1 cellular context compared by ENCODE assay signal in the genomic region with DNA sequence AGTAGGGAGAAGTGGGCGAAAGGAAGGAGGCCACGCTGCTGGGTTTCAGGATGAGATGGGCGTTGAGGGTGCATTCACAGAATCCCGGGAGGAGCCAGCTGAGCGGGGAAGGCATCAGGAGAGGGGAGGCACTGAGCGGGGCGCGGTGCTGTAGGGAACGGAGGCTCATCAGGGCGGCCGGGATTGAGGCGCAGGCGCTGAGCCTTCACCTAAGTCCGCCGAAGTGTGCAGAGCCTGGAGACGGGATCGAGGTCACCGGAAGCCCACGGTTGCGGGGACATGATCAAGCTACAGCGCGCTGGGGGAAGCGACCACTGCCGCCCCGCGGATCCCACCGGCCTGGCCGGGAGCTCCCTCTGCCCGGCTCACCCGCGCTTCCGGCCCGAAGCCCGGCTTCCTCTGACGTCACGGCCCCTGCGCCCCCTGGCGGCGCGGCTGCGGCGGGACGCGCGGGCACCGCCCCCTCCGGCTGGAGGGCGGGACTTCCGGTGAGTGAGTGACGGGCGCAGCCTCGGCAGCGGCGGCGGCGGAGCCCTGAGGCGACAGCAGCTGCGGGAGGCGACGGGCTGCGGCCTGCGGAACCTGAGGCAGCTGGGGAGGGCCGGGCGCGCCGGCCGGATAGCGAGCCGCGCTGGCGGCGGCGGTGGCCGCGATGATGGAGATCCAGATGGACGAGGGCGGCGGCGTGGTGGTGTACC.
TF ChIP-seq lines count a peak whose summit lies in the region.

A gene with protein sequence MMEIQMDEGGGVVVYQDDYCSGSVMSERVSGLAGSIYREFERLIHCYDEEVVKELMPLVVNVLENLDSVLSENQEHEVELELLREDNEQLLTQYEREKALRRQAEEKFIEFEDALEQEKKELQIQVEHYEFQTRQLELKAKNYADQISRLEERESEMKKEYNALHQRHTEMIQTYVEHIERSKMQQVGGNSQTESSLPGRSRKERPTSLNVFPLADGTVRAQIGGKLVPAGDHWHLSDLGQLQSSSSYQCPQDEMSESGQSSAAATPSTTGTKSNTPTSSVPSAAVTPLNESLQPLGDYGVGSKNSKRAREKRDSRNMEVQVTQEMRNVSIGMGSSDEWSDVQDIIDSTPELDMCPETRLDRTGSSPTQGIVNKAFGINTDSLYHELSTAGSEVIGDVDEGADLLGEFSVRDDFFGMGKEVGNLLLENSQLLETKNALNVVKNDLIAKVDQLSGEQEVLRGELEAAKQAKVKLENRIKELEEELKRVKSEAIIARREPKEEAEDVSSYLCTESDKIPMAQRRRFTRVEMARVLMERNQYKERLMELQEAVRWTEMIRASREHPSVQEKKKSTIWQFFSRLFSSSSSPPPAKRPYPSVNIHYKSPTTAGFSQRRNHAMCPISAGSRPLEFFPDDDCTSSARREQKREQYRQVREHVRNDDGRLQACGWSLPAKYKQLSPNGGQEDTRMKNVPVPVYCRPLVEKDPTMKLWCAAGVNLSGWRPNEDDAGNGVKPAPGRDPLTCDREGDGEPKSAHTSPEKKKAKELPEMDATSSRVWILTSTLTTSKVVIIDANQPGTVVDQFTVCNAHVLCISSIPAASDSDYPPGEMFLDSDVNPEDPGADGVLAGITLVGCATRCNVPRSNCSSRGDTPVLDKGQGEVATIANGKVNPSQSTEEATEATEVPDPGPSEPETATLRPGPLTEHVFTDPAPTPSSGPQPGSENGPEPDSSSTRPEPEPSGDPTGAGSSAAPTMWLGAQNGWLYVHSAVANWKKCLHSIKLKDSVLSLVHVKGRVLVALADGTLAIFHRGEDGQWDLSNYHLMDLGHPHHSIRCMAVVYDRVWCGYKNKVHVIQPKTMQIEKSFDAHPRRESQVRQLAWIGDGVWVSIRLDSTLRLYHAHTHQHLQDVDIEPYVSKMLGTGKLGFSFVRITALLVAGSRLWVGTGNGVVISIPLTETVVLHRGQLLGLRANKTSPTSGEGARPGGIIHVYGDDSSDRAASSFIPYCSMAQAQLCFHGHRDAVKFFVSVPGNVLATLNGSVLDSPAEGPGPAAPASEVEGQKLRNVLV (N-terminal part only) (plus strand): TSS at position 508 of the 698 bp plus-strand sequence. CDS start 145 bp downstream, at position 653.

TF ChIP-seq in HepG2, 621 proteins besides CTCF, POLR2A, EP300 and RAD21 (continued from another document):
- TF ChIP-seq, protein P1, sequence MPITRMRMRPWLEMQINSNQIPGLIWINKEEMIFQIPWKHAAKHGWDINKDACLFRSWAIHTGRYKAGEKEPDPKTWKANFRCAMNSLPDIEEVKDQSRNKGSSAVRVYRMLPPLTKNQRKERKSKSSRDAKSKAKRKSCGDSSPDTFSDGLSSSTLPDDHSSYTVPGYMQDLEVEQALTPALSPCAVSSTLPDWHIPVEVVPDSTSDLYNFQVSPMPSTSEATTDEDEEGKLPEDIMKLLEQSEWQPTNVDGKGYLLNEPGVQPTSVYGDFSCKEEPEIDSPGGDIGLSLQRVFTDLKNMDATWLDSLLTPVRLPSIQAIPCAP (CRISPR knock-in tag; IDR thresholded peaks at IDR 0.05; ENCODE audit: low read depth): no peak
- TF ChIP-seq ISX (CRISPR knock-in tag; conservative IDR thresholded peaks at IDR 0.05): peak; percentile 72; the same call in 1 of the 2 replicates
- TF ChIP-seq ZFP82 (CRISPR knock-in tag; IDR thresholded peaks at IDR 0.05; ENCODE audit: borderline replicate concordance): peak; percentile 86; the same call in 1 of the 2 replicates
- no peak for TF ChIP-seq ZEB1 (IDR thresholded peaks at IDR 0.05; ENCODE audit: insufficient replicate concordance, low read depth)
- no peak for TF ChIP-seq ZNF530 (CRISPR knock-in tag; IDR thresholded peaks at IDR 0.05; ENCODE audit: low read depth)
- TF ChIP-seq RBM22 (optimal IDR thresholded peaks at IDR 0.05; ENCODE audit: low read length): no peak
- TF ChIP-seq MTF2 (CRISPR knock-in tag; IDR thresholded peaks at IDR 0.05; ENCODE audit: borderline replicate concordance): no peak
- TF ChIP-seq, protein P2, sequence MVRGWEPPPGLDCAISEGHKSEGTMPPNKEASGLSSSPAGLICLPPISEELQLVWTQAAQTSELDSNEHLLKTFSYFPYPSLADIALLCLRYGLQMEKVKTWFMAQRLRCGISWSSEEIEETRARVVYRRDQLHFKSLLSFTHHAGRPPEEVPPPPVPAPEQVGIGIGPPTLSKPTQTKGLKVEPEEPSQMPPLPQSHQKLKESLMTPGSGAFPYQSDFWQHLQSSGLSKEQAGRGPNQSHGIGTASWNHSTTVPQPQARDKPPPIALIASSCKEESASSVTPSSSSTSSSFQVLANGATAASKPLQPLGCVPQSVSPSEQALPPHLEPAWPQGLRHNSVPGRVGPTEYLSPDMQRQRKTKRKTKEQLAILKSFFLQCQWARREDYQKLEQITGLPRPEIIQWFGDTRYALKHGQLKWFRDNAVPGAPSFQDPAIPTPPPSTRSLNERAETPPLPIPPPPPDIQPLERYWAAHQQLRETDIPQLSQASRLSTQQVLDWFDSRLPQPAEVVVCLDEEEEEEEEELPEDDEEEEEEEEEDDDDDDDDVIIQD (CRISPR knock-in tag; IDR thresholded peaks at IDR 0.05; ENCODE audit: low read depth): no peak
- peak; percentile 83; the same call in 1 of the 2 replicates for TF ChIP-seq ZNF549 (CRISPR knock-in tag; IDR thresholded peaks at IDR 0.05)
- TF ChIP-seq ZNF788 (CRISPR knock-in tag; IDR thresholded peaks at IDR 0.05; ENCODE audit: borderline replicate concordance): peak; percentile 62; the same call in 1 of the 2 replicates
- peak; percentile 94 for TF ChIP-seq RBFOX2 (IDR thresholded peaks at IDR 0.05; ENCODE audit: low read depth, low read length)
- no peak for TF ChIP-seq FOXA1 (IDR thresholded peaks at IDR 0.05)
- TF ChIP-seq FOXA1 (CRISPR knock-in tag; IDR thresholded peaks at IDR 0.05): 0 out of 2 replicates have a peak, but pooled peaks have one; percentile 18
- TF ChIP-seq ZNF652 (CRISPR knock-in tag; IDR thresholded peaks at IDR 0.05; ENCODE audit: borderline replicate concordance, low read depth): no peak
- TF ChIP-seq ZNF136 (CRISPR knock-in tag; IDR thresholded peaks at IDR 0.05; ENCODE audit: low read depth): no peak
- TF ChIP-seq ZNF878 (CRISPR knock-in tag; IDR thresholded peaks at IDR 0.05): no peak
- TF ChIP-seq ZNF253 (CRISPR knock-in tag; IDR thresholded peaks at IDR 0.05; ENCODE audit: borderline replicate concordance): no peak
- TF ChIP-seq ZNF296 (CRISPR knock-in tag; conservative IDR thresholded peaks at IDR 0.05): no peak
- TF ChIP-seq KDM3A (CRISPR knock-in tag; IDR thresholded peaks at IDR 0.05; ENCODE audit: low read depth): no peak
- TF ChIP-seq HOXA5 (CRISPR knock-in tag; IDR thresholded peaks at IDR 0.05): peak; percentile 59; the same call in 1 of the 2 replicates
- TF ChIP-seq, protein P3, sequence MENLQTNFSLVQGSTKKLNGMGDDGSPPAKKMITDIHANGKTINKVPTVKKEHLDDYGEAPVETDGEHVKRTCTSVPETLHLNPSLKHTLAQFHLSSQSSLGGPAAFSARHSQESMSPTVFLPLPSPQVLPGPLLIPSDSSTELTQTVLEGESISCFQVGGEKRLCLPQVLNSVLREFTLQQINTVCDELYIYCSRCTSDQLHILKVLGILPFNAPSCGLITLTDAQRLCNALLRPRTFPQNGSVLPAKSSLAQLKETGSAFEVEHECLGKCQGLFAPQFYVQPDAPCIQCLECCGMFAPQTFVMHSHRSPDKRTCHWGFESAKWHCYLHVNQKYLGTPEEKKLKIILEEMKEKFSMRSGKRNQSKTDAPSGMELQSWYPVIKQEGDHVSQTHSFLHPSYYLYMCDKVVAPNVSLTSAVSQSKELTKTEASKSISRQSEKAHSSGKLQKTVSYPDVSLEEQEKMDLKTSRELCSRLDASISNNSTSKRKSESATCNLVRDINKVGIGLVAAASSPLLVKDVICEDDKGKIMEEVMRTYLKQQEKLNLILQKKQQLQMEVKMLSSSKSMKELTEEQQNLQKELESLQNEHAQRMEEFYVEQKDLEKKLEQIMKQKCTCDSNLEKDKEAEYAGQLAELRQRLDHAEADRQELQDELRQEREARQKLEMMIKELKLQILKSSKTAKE (CRISPR knock-in tag; IDR thresholded peaks at IDR 0.05; ENCODE audit: borderline replicate concordance): no peak
- TF ChIP-seq, protein P4, sequence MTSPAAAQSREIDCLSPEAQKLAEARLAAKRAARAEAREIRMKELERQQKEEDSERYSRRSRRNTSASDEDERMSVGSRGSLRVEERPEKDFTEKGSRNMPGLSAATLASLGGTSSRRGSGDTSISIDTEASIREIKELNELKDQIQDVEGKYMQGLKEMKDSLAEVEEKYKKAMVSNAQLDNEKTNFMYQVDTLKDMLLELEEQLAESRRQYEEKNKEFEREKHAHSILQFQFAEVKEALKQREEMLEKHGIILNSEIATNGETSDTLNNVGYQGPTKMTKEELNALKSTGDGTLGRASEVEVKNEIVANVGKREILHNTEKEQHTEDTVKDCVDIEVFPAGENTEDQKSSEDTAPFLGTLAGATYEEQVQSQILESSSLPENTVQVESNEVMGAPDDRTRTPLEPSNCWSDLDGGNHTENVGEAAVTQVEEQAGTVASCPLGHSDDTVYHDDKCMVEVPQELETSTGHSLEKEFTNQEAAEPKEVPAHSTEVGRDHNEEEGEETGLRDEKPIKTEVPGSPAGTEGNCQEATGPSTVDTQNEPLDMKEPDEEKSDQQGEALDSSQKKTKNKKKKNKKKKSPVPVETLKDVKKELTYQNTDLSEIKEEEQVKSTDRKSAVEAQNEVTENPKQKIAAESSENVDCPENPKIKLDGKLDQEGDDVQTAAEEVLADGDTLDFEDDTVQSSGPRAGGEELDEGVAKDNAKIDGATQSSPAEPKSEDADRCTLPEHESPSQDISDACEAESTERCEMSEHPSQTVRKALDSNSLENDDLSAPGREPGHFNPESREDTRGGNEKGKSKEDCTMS (CRISPR knock-in tag; conservative IDR thresholded peaks at IDR 0.05): no peak
- TF ChIP-seq RFX5 (IDR thresholded peaks at IDR 0.05; ENCODE audit: low read depth, low read length): peak; percentile 71
- TF ChIP-seq, protein P5, sequence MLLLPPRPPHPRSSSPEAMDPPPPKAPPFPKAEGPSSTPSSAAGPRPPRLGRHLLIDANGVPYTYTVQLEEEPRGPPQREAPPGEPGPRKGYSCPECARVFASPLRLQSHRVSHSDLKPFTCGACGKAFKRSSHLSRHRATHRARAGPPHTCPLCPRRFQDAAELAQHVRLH (CRISPR knock-in tag; IDR thresholded peaks at IDR 0.05; ENCODE audit: borderline replicate concordance, low read depth): peak; percentile 63; the same call in 1 of the 2 replicates
- peak; percentile 12 for TF ChIP-seq TEAD3 (CRISPR knock-in tag; optimal IDR thresholded peaks at IDR 0.05; ENCODE audit: borderline replicate concordance)
- TF ChIP-seq, protein P6, sequence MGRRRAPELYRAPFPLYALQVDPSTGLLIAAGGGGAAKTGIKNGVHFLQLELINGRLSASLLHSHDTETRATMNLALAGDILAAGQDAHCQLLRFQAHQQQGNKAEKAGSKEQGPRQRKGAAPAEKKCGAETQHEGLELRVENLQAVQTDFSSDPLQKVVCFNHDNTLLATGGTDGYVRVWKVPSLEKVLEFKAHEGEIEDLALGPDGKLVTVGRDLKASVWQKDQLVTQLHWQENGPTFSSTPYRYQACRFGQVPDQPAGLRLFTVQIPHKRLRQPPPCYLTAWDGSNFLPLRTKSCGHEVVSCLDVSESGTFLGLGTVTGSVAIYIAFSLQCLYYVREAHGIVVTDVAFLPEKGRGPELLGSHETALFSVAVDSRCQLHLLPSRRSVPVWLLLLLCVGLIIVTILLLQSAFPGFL (CRISPR knock-in tag; IDR thresholded peaks at IDR 0.05): 0 out of 2 replicates have a peak, but pooled peaks have one; percentile 16
- TF ChIP-seq, protein P7, sequence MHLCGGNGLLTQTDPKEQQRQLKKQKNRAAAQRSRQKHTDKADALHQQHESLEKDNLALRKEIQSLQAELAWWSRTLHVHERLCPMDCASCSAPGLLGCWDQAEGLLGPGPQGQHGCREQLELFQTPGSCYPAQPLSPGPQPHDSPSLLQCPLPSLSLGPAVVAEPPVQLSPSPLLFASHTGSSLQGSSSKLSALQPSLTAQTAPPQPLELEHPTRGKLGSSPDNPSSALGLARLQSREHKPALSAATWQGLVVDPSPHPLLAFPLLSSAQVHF (CRISPR knock-in tag; IDR thresholded peaks at IDR 0.05): no peak
- peak; percentile 96 for TF ChIP-seq ZBTB21 (CRISPR knock-in tag; IDR thresholded peaks at IDR 0.05)
- TF ChIP-seq, protein P8, sequence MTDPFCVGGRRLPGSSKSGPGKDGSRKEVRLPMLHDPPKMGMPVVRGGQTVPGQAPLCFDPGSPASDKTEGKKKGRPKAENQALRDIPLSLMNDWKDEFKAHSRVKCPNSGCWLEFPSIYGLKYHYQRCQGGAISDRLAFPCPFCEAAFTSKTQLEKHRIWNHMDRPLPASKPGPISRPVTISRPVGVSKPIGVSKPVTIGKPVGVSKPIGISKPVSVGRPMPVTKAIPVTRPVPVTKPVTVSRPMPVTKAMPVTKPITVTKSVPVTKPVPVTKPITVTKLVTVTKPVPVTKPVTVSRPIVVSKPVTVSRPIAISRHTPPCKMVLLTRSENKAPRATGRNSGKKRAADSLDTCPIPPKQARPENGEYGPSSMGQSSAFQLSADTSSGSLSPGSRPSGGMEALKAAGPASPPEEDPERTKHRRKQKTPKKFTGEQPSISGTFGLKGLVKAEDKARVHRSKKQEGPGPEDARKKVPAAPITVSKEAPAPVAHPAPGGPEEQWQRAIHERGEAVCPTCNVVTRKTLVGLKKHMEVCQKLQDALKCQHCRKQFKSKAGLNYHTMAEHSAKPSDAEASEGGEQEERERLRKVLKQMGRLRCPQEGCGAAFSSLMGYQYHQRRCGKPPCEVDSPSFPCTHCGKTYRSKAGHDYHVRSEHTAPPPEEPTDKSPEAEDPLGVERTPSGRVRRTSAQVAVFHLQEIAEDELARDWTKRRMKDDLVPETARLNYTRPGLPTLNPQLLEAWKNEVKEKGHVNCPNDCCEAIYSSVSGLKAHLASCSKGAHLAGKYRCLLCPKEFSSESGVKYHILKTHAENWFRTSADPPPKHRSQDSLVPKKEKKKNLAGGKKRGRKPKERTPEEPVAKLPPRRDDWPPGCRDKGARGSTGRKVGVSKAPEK (CRISPR knock-in tag; IDR thresholded peaks at IDR 0.05; ENCODE audit: borderline replicate concordance): no peak
- TF ChIP-seq, protein P9, sequence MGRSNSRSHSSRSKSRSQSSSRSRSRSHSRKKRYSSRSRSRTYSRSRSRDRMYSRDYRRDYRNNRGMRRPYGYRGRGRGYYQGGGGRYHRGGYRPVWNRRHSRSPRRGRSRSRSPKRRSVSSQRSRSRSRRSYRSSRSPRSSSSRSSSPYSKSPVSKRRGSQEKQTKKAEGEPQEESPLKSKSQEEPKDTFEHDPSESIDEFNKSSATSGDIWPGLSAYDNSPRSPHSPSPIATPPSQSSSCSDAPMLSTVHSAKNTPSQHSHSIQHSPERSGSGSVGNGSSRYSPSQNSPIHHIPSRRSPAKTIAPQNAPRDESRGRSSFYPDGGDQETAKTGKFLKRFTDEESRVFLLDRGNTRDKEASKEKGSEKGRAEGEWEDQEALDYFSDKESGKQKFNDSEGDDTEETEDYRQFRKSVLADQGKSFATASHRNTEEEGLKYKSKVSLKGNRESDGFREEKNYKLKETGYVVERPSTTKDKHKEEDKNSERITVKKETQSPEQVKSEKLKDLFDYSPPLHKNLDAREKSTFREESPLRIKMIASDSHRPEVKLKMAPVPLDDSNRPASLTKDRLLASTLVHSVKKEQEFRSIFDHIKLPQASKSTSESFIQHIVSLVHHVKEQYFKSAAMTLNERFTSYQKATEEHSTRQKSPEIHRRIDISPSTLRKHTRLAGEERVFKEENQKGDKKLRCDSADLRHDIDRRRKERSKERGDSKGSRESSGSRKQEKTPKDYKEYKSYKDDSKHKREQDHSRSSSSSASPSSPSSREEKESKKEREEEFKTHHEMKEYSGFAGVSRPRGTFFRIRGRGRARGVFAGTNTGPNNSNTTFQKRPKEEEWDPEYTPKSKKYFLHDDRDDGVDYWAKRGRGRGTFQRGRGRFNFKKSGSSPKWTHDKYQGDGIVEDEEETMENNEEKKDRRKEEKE (IDR thresholded peaks at IDR 0.05): no peak
